Comparison of ENCODE assay signal across 15 cellular contexts in the genomic region with DNA sequence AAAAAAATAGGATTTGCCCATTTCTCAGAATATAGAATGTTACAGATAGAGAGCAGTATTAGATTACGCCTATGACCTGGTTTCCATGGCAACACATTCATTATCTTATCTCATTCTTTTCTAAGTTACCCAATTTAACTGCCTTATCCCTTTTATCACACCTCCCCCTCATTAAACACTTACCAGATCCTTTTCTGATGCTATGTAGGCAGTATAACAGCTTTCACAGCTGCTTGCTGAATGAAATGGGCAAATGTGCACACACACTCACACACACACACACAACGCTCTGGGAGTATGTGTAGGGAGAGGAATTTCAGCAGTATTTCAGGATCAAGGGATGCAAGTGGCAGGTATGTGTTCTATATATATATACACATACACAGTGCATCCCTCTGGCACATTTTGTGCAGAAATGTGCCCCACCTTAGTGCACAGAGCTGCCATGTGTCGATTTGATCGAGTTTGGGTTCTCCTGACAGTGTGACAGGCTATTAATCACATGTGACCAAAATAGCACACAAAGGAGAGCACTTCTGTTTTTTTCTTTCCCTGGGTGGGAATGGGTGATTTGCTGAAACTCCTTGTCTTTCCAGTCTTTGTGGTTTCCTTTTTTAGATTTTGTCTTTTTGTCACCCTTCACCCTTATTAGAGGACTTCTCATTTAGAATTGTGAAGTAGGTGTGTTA.
"Had no signal": no experiment of that assay in that cellular context is flagged by ENCODE, and none has a peak within 500 bp of the region (broad histone marks: within the 10 kb centered on the region; RNA-seq: fewer than 3 reads in every experiment).

No MANE protein-coding gene starts in this region.

- DNase-seq: activated CD4-positive, alpha-beta T cell treated with anti-CD3 and anti-CD28 coated beads for 36 hours; activated naive CD4-positive, alpha-beta T cell treated with Interleukin-2 at 50 U/mL for 16 hours; activated naive CD8-positive, alpha-beta T cell treated with anti-CD3 and anti-CD28 coated beads, Interleukin-2, amount 50 U/mL, for 24 hours; foreskin keratinocyte; ovary; retina; stimulated activated CD4-positive, alpha-beta T cell treated with anti-CD3 and anti-CD28 coated beads, Interleukin-4, amount 100 ng/mL, for 1 hour; stimulated activated CD8-positive, alpha-beta memory T cell treated with anti-CD3 and anti-CD28 coated beads, Interleukin-4, amount 100 ng/mL, for 48 hours; T-helper 9 cell; WERI-Rb-1 had no signal

- H3K9me3 ChIP-seq: ascending aorta, ovary, thoracic aorta had no signal

- H3K27me3 Mint-ChIP-seq: activated CD4-positive, alpha-beta T cell treated with anti-CD3 and anti-CD28 coated beads for 36 hours; activated naive CD8-positive, alpha-beta T cell treated with anti-CD3 and anti-CD28 coated beads, Interleukin-2, amount 50 U/mL, for 24 hours; stimulated activated naive CD8-positive, alpha-beta T cell treated with anti-CD3 and anti-CD28 coated beads, Interleukin-15, Interleukin-2, amounts not matched to agents 100 ng/mL and 50 ng/mL, for 24 hours had no signal

- H3K27ac ChIP-seq: ascending aorta, foreskin keratinocyte, ovary, thoracic aorta, WERI-Rb-1 had no signal

- H3K27me3 ChIP-seq: ascending aorta, foreskin keratinocyte, ovary had no signal

- ATAC-seq: activated CD4-positive, alpha-beta T cell treated with anti-CD3 and anti-CD28 coated beads for 36 hours; activated naive CD8-positive, alpha-beta T cell treated with anti-CD3 and anti-CD28 coated beads, Interleukin-2, amount 50 U/mL, for 24 hours; foreskin keratinocyte; left lobe of liver had no signal

- H3K4me1 Mint-ChIP-seq: activated CD4-positive, alpha-beta T cell treated with anti-CD3 and anti-CD28 coated beads for 36 hours; activated naive CD8-positive, alpha-beta T cell treated with anti-CD3 and anti-CD28 coated beads, Interleukin-2, amount 50 U/mL, for 24 hours; neural crest cell had no signal

- H3K27ac Mint-ChIP-seq: activated CD4-positive, alpha-beta T cell treated with anti-CD3 and anti-CD28 coated beads for 36 hours; activated naive CD8-positive, alpha-beta T cell treated with anti-CD3 and anti-CD28 coated beads, Interleukin-2, amount 50 U/mL, for 24 hours; stimulated activated naive CD8-positive, alpha-beta T cell treated with anti-CD3 and anti-CD28 coated beads, Interleukin-15, Interleukin-2, amounts not matched to agents 100 ng/mL and 50 ng/mL, for 24 hours had no signal

- H3K36me3 ChIP-seq: ascending aorta, ovary, thoracic aorta, WERI-Rb-1 had no signal

- H3K9me3 Mint-ChIP-seq: activated naive CD8-positive, alpha-beta T cell treated with anti-CD3 and anti-CD28 coated beads, Interleukin-2, amount 50 U/mL, for 24 hours; neural crest cell; stimulated activated naive CD8-positive, alpha-beta T cell treated with anti-CD3 and anti-CD28 coated beads, Interleukin-15, Interleukin-2, amounts not matched to agents 100 ng/mL and 50 ng/mL, for 24 hours had no signal

- H3K4me1 ChIP-seq: ascending aorta, foreskin keratinocyte had no signal

- H3K4me3 Mint-ChIP-seq: activated CD4-positive, alpha-beta T cell treated with anti-CD3 and anti-CD28 coated beads for 36 hours; activated naive CD8-positive, alpha-beta T cell treated with anti-CD3 and anti-CD28 coated beads, Interleukin-2, amount 50 U/mL, for 24 hours; neural crest cell; stimulated activated naive CD8-positive, alpha-beta T cell treated with anti-CD3 and anti-CD28 coated beads, Interleukin-15, Interleukin-2, amounts not matched to agents 100 ng/mL and 50 ng/mL, for 24 hours had no signal

- H3K4me3 ChIP-seq: ascending aorta, ovary, thoracic aorta had no signal
